Comparison of ENCODE assay signal across 28 cellular contexts in the genomic region with DNA sequence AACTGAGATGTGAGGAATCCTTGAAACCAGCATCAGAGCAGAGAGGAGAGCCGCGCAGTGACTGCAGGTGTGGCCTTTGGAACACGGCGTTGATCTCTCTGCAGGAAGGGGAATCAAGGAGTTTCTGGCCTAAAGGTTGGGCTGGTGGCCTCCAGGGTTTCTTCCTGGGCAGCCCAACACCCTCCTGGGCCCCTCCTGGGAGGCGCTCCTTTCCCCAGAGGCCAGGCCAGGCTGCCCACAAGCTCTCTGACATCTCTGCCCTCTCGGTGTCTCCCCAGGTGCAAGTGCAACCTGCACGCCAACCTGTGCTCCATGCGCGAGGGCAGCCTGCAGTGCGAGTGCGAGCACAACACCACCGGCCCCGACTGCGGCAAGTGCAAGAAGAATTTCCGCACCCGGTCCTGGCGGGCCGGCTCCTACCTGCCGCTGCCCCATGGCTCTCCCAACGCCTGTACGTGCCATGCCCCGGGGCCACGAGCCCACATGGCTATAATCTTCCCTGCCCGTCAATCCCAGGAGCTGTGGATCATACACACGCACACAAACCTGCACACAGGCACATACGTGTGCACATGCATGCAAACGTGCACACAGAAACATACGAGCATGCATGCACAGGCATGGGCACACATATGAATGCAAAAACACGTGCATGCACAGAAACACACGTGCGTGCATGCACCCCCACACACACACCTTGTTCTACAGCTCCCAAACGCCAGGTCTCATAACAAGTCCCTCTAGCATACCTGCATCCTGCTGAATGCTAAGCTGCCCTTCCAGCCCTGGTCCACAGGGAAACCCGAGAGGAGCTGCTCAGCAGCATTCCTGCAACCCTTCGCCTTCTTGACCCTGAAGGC.
"Had no signal": no experiment of that assay in that cellular context is flagged by ENCODE, and none has a peak within 500 bp of the region (broad histone marks: within the 10 kb centered on the region; RNA-seq: fewer than 3 reads in every experiment).

No MANE protein-coding gene starts in this region.

- ATAC-seq: left colon; left lung; natural killer cell; pancreas; right cardiac atrium; stimulated activated effector memory CD8-positive, alpha-beta T cell treated with anti-CD3 and anti-CD28 coated beads, Interleukin-12 subunit alpha, Interleukin-12 subunit beta, amount 100 ng/mL, for 72 hours; upper lobe of right lung had no signal

- H3K4me3 ChIP-seq: left lung, lung, neural progenitor cell, pancreas, prostate gland, sigmoid colon, spleen, suprapubic skin, thoracic aorta, tibial artery, upper lobe of right lung had no signal

- H3K27ac Mint-ChIP-seq: mesothelial cell of epicardium; naive B cell; natural killer cell; nephron progenitor cell; neural progenitor cell; stimulated activated effector memory CD8-positive, alpha-beta T cell treated with anti-CD3 and anti-CD28 coated beads, Interleukin-12 subunit alpha, Interleukin-12 subunit beta, amount 100 ng/mL, for 72 hours; stimulated activated naive CD8-positive, alpha-beta T cell treated with anti-CD3 and anti-CD28 coated beads, Interleukin-15, Interleukin-2, amounts not matched to agents 100 ng/mL and 50 ng/mL, for 24 hours had no signal

- H3K27me3 Mint-ChIP-seq: stimulated activated naive CD8-positive, alpha-beta T cell treated with anti-CD3 and anti-CD28 coated beads, Interleukin-15, Interleukin-2, amounts not matched to agents 100 ng/mL and 50 ng/mL, for 24 hours had no signal

- H3K36me3 ChIP-seq: left lung, neural progenitor cell, pancreas, prostate gland, sigmoid colon, thoracic aorta, tibial artery, upper lobe of right lung had no signal

- H3K4me2 ChIP-seq: neural progenitor cell had no signal

- DNase-seq: hippocampal formation; immature natural killer cell; kidney; left colon; mesendoderm; naive B cell; natural killer cell; nephron progenitor cell; retina; sigmoid colon; small intestine; spleen; stimulated activated CD4-positive, alpha-beta T cell treated with anti-CD3 and anti-CD28 coated beads, Interleukin-4, amount 100 ng/mL, for 24 hours; stimulated activated naive CD4-positive, alpha-beta T cell; tibial artery; trophoblast cell; upper lobe of right lung had no signal

- H3K27me3 ChIP-seq: neural progenitor cell, pancreas, upper lobe of right lung had no signal

- H3K4me1 Mint-ChIP-seq: naive B cell had no signal

- H3K36me3 Mint-ChIP-seq: mesothelial cell of epicardium; naive B cell; natural killer cell; neural progenitor cell; stimulated activated effector memory CD8-positive, alpha-beta T cell treated with anti-CD3 and anti-CD28 coated beads, Interleukin-12 subunit alpha, Interleukin-12 subunit beta, amount 100 ng/mL, for 72 hours had no signal

- H3K9ac ChIP-seq: neural progenitor cell had no signal

- H3K4me1 ChIP-seq: neural progenitor cell, pancreas, sigmoid colon, suprapubic skin, tibial artery, upper lobe of right lung had no signal

- H3K27ac ChIP-seq: left lung, neural progenitor cell, pancreas, prostate gland, sigmoid colon, spleen, suprapubic skin, thoracic aorta, tibial artery, upper lobe of right lung had no signal

- H3K4me3 Mint-ChIP-seq: mesothelial cell of epicardium; naive B cell; natural killer cell; nephron progenitor cell; neural progenitor cell; stimulated activated effector memory CD8-positive, alpha-beta T cell treated with anti-CD3 and anti-CD28 coated beads, Interleukin-12 subunit alpha, Interleukin-12 subunit beta, amount 100 ng/mL, for 72 hours; stimulated activated naive CD8-positive, alpha-beta T cell treated with anti-CD3 and anti-CD28 coated beads, Interleukin-15, Interleukin-2, amounts not matched to agents 100 ng/mL and 50 ng/mL, for 24 hours had no signal

- H3K9me3 ChIP-seq: left lung, pancreas, prostate gland, sigmoid colon, spleen, suprapubic skin, thoracic aorta, tibial artery, upper lobe of right lung had no signal
